In the genomic region with DNA sequence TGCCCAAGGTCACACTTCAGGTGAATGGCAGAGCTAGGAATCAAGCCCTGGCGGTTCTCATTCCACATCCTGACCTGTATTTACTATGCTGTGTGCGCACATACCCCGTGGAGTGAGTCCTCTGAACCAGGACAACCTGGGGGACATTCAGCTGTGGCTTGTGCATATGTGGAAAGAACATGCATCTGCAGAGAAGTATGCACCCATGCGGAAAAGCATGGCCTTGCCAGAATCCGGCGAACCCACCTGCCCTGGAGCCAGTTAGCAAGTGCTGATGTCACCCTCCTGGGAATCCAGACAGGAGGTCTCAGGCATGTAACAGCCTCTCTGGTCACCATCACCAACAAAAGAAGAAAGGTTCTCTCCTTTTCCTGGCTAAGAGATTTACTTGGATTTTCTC, we compare ENCODE assay signal across 1 cellular context.
TF ChIP-seq lines count a peak whose summit lies in the region.

No MANE protein-coding gene starts in this region.

TF ChIP-seq in HEK293, 187 proteins besides CTCF, POLR2A, EP300 and RAD21 (continued from another document):
- TF ChIP-seq, protein P1, sequence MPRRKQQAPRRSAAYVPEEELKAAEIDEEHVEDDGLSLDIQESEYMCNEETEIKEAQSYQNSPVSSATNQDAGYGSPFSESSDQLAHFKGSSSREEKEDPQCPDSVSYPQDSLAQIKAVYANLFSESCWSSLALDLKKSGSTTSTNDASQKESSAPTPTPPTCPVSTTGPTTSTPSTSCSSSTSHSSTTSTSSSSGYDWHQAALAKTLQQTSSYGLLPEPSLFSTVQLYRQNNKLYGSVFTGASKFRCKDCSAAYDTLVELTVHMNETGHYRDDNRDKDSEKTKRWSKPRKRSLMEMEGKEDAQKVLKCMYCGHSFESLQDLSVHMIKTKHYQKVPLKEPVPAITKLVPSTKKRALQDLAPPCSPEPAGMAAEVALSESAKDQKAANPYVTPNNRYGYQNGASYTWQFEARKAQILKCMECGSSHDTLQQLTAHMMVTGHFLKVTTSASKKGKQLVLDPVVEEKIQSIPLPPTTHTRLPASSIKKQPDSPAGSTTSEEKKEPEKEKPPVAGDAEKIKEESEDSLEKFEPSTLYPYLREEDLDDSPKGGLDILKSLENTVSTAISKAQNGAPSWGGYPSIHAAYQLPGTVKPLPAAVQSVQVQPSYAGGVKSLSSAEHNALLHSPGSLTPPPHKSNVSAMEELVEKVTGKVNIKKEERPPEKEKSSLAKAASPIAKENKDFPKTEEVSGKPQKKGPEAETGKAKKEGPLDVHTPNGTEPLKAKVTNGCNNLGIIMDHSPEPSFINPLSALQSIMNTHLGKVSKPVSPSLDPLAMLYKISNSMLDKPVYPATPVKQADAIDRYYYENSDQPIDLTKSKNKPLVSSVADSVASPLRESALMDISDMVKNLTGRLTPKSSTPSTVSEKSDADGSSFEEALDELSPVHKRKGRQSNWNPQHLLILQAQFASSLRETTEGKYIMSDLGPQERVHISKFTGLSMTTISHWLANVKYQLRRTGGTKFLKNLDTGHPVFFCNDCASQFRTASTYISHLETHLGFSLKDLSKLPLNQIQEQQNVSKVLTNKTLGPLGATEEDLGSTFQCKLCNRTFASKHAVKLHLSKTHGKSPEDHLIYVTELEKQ (tag by site-specific recombination; IDR thresholded peaks at IDR 0.05; ENCODE audit: borderline replicate concordance) = no peak
- TF ChIP-seq ZBTB48 (tag by site-specific recombination; IDR thresholded peaks at IDR 0.05) (no peak), ZNF10 (tag by site-specific recombination; IDR thresholded peaks at IDR 0.05) (no peak), ZNF112 (tag by site-specific recombination; IDR thresholded peaks at IDR 0.05) (no peak), ZNF521 (tag by site-specific recombination; IDR thresholded peaks at IDR 0.05) (no peak), ZNF514 (tag by site-specific recombination; IDR thresholded peaks at IDR 0.05) (no peak), ZNF830 (tag by site-specific recombination; IDR thresholded peaks at IDR 0.05; ENCODE audit: low read depth) (no peak), GLIS1 (tag by site-specific recombination; IDR thresholded peaks at IDR 0.05) (peak; percentile 55), GFI1B (tag by site-specific recombination; IDR thresholded peaks at IDR 0.05) (no peak)
- TF ChIP-seq, protein P2, sequence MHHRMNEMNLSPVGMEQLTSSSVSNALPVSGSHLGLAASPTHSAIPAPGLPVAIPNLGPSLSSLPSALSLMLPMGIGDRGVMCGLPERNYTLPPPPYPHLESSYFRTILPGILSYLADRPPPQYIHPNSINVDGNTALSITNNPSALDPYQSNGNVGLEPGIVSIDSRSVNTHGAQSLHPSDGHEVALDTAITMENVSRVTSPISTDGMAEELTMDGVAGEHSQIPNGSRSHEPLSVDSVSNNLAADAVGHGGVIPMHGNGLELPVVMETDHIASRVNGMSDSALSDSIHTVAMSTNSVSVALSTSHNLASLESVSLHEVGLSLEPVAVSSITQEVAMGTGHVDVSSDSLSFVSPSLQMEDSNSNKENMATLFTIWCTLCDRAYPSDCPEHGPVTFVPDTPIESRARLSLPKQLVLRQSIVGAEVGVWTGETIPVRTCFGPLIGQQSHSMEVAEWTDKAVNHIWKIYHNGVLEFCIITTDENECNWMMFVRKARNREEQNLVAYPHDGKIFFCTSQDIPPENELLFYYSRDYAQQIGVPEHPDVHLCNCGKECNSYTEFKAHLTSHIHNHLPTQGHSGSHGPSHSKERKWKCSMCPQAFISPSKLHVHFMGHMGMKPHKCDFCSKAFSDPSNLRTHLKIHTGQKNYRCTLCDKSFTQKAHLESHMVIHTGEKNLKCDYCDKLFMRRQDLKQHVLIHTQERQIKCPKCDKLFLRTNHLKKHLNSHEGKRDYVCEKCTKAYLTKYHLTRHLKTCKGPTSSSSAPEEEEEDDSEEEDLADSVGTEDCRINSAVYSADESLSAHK (tag by site-specific recombination; IDR thresholded peaks at IDR 0.05) = no peak
- TF ChIP-seq, protein P3, sequence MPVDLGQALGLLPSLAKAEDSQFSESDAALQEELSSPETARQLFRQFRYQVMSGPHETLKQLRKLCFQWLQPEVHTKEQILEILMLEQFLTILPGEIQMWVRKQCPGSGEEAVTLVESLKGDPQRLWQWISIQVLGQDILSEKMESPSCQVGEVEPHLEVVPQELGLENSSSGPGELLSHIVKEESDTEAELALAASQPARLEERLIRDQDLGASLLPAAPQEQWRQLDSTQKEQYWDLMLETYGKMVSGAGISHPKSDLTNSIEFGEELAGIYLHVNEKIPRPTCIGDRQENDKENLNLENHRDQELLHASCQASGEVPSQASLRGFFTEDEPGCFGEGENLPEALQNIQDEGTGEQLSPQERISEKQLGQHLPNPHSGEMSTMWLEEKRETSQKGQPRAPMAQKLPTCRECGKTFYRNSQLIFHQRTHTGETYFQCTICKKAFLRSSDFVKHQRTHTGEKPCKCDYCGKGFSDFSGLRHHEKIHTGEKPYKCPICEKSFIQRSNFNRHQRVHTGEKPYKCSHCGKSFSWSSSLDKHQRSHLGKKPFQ (tag by site-specific recombination; IDR thresholded peaks at IDR 0.05) = no peak
- TF ChIP-seq, protein P4, sequence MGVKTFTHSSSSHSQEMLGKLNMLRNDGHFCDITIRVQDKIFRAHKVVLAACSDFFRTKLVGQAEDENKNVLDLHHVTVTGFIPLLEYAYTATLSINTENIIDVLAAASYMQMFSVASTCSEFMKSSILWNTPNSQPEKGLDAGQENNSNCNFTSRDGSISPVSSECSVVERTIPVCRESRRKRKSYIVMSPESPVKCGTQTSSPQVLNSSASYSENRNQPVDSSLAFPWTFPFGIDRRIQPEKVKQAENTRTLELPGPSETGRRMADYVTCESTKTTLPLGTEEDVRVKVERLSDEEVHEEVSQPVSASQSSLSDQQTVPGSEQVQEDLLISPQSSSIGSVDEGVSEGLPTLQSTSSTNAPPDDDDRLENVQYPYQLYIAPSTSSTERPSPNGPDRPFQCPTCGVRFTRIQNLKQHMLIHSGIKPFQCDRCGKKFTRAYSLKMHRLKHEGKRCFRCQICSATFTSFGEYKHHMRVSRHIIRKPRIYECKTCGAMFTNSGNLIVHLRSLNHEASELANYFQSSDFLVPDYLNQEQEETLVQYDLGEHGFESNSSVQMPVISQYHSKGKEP (tag by site-specific recombination; IDR thresholded peaks at IDR 0.05) = peak; percentile 89
- TF ChIP-seq, protein P5, sequence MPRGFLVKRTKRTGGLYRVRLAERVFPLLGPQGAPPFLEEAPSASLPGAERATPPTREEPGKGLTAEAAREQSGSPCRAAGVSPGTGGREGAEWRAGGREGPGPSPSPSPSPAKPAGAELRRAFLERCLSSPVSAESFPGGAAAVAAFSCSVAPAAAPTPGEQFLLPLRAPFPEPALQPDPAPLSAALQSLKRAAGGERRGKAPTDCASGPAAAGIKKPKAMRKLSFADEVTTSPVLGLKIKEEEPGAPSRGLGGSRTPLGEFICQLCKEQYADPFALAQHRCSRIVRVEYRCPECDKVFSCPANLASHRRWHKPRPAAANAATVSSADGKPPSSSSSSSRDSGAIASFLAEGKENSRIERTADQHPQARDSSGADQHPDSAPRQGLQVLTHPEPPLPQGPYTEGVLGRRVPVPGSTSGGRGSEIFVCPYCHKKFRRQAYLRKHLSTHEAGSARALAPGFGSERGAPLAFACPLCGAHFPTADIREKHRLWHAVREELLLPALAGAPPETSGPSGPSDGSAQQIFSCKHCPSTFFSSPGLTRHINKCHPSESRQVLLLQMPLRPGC (tag by site-specific recombination; IDR thresholded peaks at IDR 0.05) = no peak
